2 cellular contexts compared by ENCODE assay signal in the genomic region with DNA sequence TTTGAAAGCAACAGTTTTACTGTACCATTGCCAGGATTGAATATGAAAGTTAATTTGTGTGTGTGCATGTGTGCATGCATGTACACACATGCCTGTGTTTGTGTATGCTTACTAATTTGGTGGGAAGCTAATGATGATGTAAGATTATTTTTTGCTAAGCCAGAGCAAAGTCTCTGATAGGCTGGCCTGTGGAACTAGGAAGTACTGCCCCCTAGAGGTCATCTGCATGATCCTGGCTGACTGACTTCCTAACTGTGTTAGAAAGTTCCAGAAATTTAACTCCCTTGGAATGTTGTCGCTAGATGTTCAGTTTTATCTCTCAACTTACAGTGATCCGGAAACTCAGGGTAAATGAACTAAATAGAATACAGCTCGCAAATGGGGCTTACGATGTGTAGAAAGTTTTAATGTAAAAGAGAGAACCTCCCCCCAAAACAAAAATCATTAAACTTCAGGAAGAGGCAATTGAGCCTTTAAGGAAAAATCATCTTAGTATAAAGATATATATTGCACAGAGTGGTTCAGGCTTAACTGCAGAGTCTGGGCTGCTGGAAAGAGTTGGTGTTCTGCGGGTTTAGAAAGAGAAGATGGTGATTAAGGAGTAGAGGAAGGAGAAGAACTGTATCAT.
A peak's percentile ranks its signal among the peaks of the same experiment; 100 is the strongest.
TF ChIP-seq lines count a peak whose summit lies in the region.

No MANE protein-coding gene starts in this region.

TF ChIP-seq in IMR-90, 13 proteins besides CTCF, POLR2A, EP300 and RAD21:
- no peak for TF ChIP-seq BHLHE40 (IDR thresholded peaks at IDR 0.05; ENCODE audit: low read depth, low read length)
- no peak for TF ChIP-seq RCOR1 (IDR thresholded peaks at IDR 0.05; ENCODE audit: insufficient replicate concordance, low read length)
- TF ChIP-seq MAFK (IDR thresholded peaks at IDR 0.05; ENCODE audit: low read depth, low read length), result no peak
- peak; percentile 28 for TF ChIP-seq SMC3 (IDR thresholded peaks at IDR 0.05; ENCODE audit: low read depth, low read length)
- TF ChIP-seq RFX5 (IDR thresholded peaks at IDR 0.05; ENCODE audit: low read depth, low read length), result no peak
- TF ChIP-seq, protein P1, sequence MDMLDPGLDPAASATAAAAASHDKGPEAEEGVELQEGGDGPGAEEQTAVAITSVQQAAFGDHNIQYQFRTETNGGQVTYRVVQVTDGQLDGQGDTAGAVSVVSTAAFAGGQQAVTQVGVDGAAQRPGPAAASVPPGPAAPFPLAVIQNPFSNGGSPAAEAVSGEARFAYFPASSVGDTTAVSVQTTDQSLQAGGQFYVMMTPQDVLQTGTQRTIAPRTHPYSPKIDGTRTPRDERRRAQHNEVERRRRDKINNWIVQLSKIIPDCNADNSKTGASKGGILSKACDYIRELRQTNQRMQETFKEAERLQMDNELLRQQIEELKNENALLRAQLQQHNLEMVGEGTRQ (IDR thresholded peaks at IDR 0.05; ENCODE audit: low read depth, low read length), result no peak
- TF ChIP-seq, protein P2, sequence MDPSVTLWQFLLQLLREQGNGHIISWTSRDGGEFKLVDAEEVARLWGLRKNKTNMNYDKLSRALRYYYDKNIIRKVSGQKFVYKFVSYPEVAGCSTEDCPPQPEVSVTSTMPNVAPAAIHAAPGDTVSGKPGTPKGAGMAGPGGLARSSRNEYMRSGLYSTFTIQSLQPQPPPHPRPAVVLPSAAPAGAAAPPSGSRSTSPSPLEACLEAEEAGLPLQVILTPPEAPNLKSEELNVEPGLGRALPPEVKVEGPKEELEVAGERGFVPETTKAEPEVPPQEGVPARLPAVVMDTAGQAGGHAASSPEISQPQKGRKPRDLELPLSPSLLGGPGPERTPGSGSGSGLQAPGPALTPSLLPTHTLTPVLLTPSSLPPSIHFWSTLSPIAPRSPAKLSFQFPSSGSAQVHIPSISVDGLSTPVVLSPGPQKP (IDR thresholded peaks at IDR 0.05; ENCODE audit: borderline replicate concordance, low read depth, low read length), result no peak
- TF ChIP-seq CEBPB (IDR thresholded peaks at IDR 0.05; ENCODE audit: low read depth, low read length), result 0 out of 2 replicates have a peak, but pooled peaks have one; percentile 1

TF ChIP-seq in H1, 55 proteins besides CTCF, POLR2A, EP300 and RAD21:
- no peak for TF ChIP-seq SP2 (IDR thresholded peaks at IDR 0.05; ENCODE audit: low read length)
- no peak for TF ChIP-seq SIRT6 (IDR thresholded peaks at IDR 0.05; ENCODE audit: low read length)
- TF ChIP-seq KDM1A (IDR thresholded peaks at IDR 0.05; ENCODE audit: borderline replicate concordance, low read length), result no peak
- no peak for TF ChIP-seq SIN3A (conservative IDR thresholded peaks at IDR 0.05 in 1 of 2, IDR thresholded peaks at IDR 0.05 in 1 of 2; ENCODE audit: low read depth in 1 of 2, low read length in 2 of 2)
- TF ChIP-seq, protein P3, sequence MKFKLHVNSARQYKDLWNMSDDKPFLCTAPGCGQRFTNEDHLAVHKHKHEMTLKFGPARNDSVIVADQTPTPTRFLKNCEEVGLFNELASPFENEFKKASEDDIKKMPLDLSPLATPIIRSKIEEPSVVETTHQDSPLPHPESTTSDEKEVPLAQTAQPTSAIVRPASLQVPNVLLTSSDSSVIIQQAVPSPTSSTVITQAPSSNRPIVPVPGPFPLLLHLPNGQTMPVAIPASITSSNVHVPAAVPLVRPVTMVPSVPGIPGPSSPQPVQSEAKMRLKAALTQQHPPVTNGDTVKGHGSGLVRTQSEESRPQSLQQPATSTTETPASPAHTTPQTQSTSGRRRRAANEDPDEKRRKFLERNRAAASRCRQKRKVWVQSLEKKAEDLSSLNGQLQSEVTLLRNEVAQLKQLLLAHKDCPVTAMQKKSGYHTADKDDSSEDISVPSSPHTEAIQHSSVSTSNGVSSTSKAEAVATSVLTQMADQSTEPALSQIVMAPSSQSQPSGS (IDR thresholded peaks at IDR 0.05; ENCODE audit: low read length), result no peak
- TF ChIP-seq CREB1 (IDR thresholded peaks at IDR 0.05), result peak; percentile 37; the same call in 1 of the 2 replicates
- no peak for TF ChIP-seq GABPA (IDR thresholded peaks at IDR 0.05; ENCODE audit: borderline replicate concordance, insufficient read depth, low read length)
- TF ChIP-seq NRF1 (IDR thresholded peaks at IDR 0.05; ENCODE audit: low read depth, low read length), result no peak
TF ChIP-seq in H1: peak in this region for 1.
